Comparison of ENCODE assay signal across 21 cellular contexts in the genomic region with DNA sequence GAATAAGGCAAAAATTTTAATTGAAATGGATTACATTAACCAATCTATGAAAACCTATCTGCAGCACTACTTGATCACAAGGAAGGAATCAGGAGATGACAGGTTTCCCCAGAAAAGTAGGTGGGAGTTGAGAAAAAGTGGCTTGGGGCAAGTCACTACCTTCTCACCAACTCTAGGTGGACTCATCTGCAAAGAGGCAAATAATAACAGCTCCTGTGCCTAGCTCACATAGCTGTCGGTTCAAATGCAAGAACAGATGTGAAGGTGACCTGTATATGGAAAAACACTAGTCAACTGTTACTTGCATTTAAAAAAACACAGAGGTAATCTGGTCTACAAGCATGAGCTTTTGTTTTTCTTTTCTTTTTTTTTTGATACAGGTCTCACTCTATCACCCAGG.
DNase-seq lines count a peak whose midpoint lies in the region; ATAC-seq and TF ChIP-seq lines count a peak whose summit lies in the region.
"Had no signal": no experiment of that assay in that cellular context is flagged by ENCODE, and none has a peak within 500 bp of the region (broad histone marks: within the 10 kb centered on the region; RNA-seq: fewer than 3 reads in every experiment).

No MANE protein-coding gene starts in this region.

- H2AFZ ChIP-seq in H9 (ENCODE audit: low read length), result no peak overlapping the region

- no peak overlapping the region for H3T11ph ChIP-seq in H9 (ENCODE audit: low read length)

- no peak overlapping the region for H3K27ac ChIP-seq in H9 (ENCODE audit: insufficient read length, low read depth, low read length)
- H3K27ac ChIP-seq in foreskin keratinocyte, result no peak overlapping the region
- H3K27ac ChIP-seq: BLaER1 treated with 17β-estradiol and CSF1 and Interleukin-3, amounts not matched to agents 10 nM and 100 nM; prostate gland; tibial artery had no signal

- H3K23ac ChIP-seq in H9 (ENCODE audit: insufficient read length, low read depth, low read length), result no peak overlapping the region

- WGBS in H9 (ENCODE audit: extremely low coverage, insufficient read length, low lambda C conversion rate), result no CpG with 5 or more reads among the region's 1 CpG

- H3K9me3 Mint-ChIP-seq in H9, result no peaks in the 10 kb centered on the region
- peaks cover 0 to 7% (median 0%) of the 10 kb centered on the region in 6 donors for H3K9me3 Mint-ChIP-seq in immature natural killer cell
- H3K9me3 Mint-ChIP-seq: activated naive CD4-positive, alpha-beta T cell treated with anti-CD3 and anti-CD28 coated beads for 36 hours; memory B cell; natural killer cell treated with Interleukin-12 subunit alpha and Interleukin-12 subunit beta and Interleukin-15 and Interleukin-18, amount 100 ng/mL, for 72 hours had no signal

- H3K18ac ChIP-seq in H9 (ENCODE audit: insufficient read length, low read depth, low read length), result no peak overlapping the region

- ATAC-seq in foreskin keratinocyte, result no peak
- ATAC-seq in GM21737 (IDR thresholded peaks at IDR 0.05; ENCODE audit: unreplicated experiment), result no peak
- ATAC-seq: natural killer cell treated with Interleukin-12 subunit alpha and Interleukin-12 subunit beta and Interleukin-15 and Interleukin-18, amount 100 ng/mL, for 72 hours; Panc1 had no signal

- peak; percentile 26 for TF ChIP-seq CTCF in GM12864 (IDR thresholded peaks at IDR 0.05; ENCODE audit: low read depth, low read length, missing control alignments)
- TF ChIP-seq CTCF in H9 (conservative IDR thresholded peaks at IDR 0.05), result peak; percentile 47
- peak; percentile 35 for TF ChIP-seq CTCF in foreskin keratinocyte (conservative IDR thresholded peaks at IDR 0.05)

- no peak overlapping the region for H3K4me2 ChIP-seq in H9 (ENCODE audit: insufficient read depth, insufficient read length, low read length)
- H3K4me2 ChIP-seq: BLaER1 treated with 17β-estradiol and CSF1 and Interleukin-3, amounts not matched to agents 10 nM and 100 nM had no signal

- no peak overlapping the region for H3K9ac ChIP-seq in H9 (ENCODE audit: extremely low read depth, insufficient read length, low read length)
- H3K9ac ChIP-seq: BLaER1 treated with 17β-estradiol and CSF1 and Interleukin-3, amounts not matched to agents 10 nM and 100 nM had no signal

- no peak overlapping the region for H4K8ac ChIP-seq in H9 (replicated peaks; ENCODE audit: insufficient read length, low read depth, low read length)

- H3K23me2 ChIP-seq in H9 (ENCODE audit: insufficient read length, low read depth, low read length, poor library complexity, severe bottlenecking), result no peaks in the 10 kb centered on the region

- H3K14ac ChIP-seq in H9 (ENCODE audit: insufficient read depth, low read length), result no peak overlapping the region

- H3K27me3 Mint-ChIP-seq in H9 (ENCODE audit: low read depth), result no peaks in the 10 kb centered on the region
- peaks cover 0 to 3% (median 0%) of the 10 kb centered on the region in 3 donors for H3K27me3 Mint-ChIP-seq in immature natural killer cell (ENCODE audit: low read depth in 3 of 3)

- no peaks in the 10 kb centered on the region for H3K79me1 ChIP-seq in H9 (ENCODE audit: insufficient read depth, low read depth, low read length, poor library complexity, severe bottlenecking)

- H3K4me1 Mint-ChIP-seq in H9 (peaks cover 4 to 7% of the 10 kb centered on the region in 2 experiments), immature natural killer cell (no peaks in the 10 kb centered on the region)
- H3K4me1 Mint-ChIP-seq: memory B cell had no signal

- no peak overlapping the region for H4K5ac ChIP-seq in H9 (ENCODE audit: insufficient read length, low read depth, low read length)

- no peak overlapping the region for H2BK12ac ChIP-seq in H9 (ENCODE audit: insufficient read length, low read depth, low read length)

- H3K4me3 Mint-ChIP-seq in H9 (no peak overlapping the region), immature natural killer cell (no peak overlapping the region)
- H3K4me3 Mint-ChIP-seq: activated naive CD4-positive, alpha-beta T cell treated with anti-CD3 and anti-CD28 coated beads for 36 hours; memory B cell; natural killer cell treated with Interleukin-12 subunit alpha and Interleukin-12 subunit beta and Interleukin-15 and Interleukin-18, amount 100 ng/mL, for 72 hours had no signal

- no peaks in the 10 kb centered on the region for H4K20me1 ChIP-seq in H9 (ENCODE audit: control insufficient read depth, insufficient read depth, insufficient read length)
- H4K20me1 ChIP-seq: BLaER1 treated with 17β-estradiol and CSF1 and Interleukin-3, amounts not matched to agents 10 nM and 100 nM had no signal

- no peak overlapping the region for H3K4me3 ChIP-seq in GM12864 (ENCODE audit: low read depth, low read length)
- H3K4me3 ChIP-seq: BLaER1 treated with 17β-estradiol and CSF1 and Interleukin-3, amounts not matched to agents 10 nM and 100 nM; prostate gland; tibial artery had no signal

- no peaks in the 10 kb centered on the region for H3K36me3 Mint-ChIP-seq in H9 (ENCODE audit: insufficient read depth in 1 of 3, low read depth in 3 of 3)
- no peaks in the 10 kb centered on the region for H3K36me3 Mint-ChIP-seq in immature natural killer cell
- H3K36me3 Mint-ChIP-seq: memory B cell; natural killer cell treated with Interleukin-12 subunit alpha and Interleukin-12 subunit beta and Interleukin-15 and Interleukin-18, amount 100 ng/mL, for 72 hours had no signal

- no peak overlapping the region for H4K91ac ChIP-seq in H9 (ENCODE audit: insufficient read length, low read depth, low read length)

- H2BK5ac ChIP-seq in H9 (ENCODE audit: insufficient read length, low read length), result no peak overlapping the region

- no peak overlapping the region for H2BK20ac ChIP-seq in H9 (ENCODE audit: low read depth, low read length, poor library complexity, severe bottlenecking)

- H3K79me2 ChIP-seq in H9 (ENCODE audit: insufficient read depth, low read length), result no peaks in the 10 kb centered on the region

- H3K27me3 ChIP-seq in H9 (ENCODE audit: insufficient read depth, low read length) (no peaks in the 10 kb centered on the region), foreskin keratinocyte (peaks cover 2% of the 10 kb centered on the region)
- H3K27me3 ChIP-seq: BLaER1 treated with 17β-estradiol and CSF1 and Interleukin-3, amounts not matched to agents 10 nM and 100 nM; tibial artery had no signal

- H3K27ac Mint-ChIP-seq in H9 (no peak overlapping the region), immature natural killer cell (no peak overlapping the region)
- H3K27ac Mint-ChIP-seq: activated naive CD4-positive, alpha-beta T cell treated with anti-CD3 and anti-CD28 coated beads for 36 hours; memory B cell; natural killer cell treated with Interleukin-12 subunit alpha and Interleukin-12 subunit beta and Interleukin-15 and Interleukin-18, amount 100 ng/mL, for 72 hours had no signal

- H3K9me3 ChIP-seq in H9 (ENCODE audit: control insufficient read depth, low read depth, low read length), result no peaks in the 10 kb centered on the region
- H3K9me3 ChIP-seq: BLaER1 treated with 17β-estradiol and CSF1 and Interleukin-3, amounts not matched to agents 10 nM and 100 nM; prostate gland; tibial artery had no signal

- no peak overlapping the region for H2BK120ac ChIP-seq in H9 (ENCODE audit: low read depth, low read length, poor library complexity, severe bottlenecking)

- no peak overlapping the region for H2BK15ac ChIP-seq in H9 (ENCODE audit: low read depth, low read length)

- DNase-seq in GM12864 (ENCODE audit: low read depth) (no peak), H9 (no peak), RPMI7951 (ENCODE audit: low read depth) (peak; percentile 6), foreskin keratinocyte (no peak), immature natural killer cell (no peak), NCI-H2029 treated with DMSO at 0.1 percent for 48 hours (lab: John Stamatoyannopoulos, UW) (no peak)
- DNase-seq: activated CD4-positive, alpha-beta T cell treated with anti-CD3 and anti-CD28 coated beads, Interleukin-2, amount 50 U/mL, for 48 hours; activated naive CD4-positive, alpha-beta T cell treated with anti-CD3 and anti-CD28 coated beads for 36 hours; head of caudate nucleus; islet precursor cell; MV-4-11; NCI-H2081; NCI-H526; stimulated activated naive CD4-positive, alpha-beta T cell; tibial artery had no signal

- H3K56ac ChIP-seq in H9 (ENCODE audit: insufficient read length, low read depth, low read length), result no peak overlapping the region

- no peak overlapping the region for H3K4ac ChIP-seq in H9 (ENCODE audit: low read depth, low read length)

- no peaks in the 10 kb centered on the region; the same call in 1 of the 2 replicates for H3K4me1 ChIP-seq in H9 (ENCODE audit: insufficient read depth, low read length)
- H3K4me1 ChIP-seq in foreskin keratinocyte, result no peaks in the 10 kb centered on the region
- H3K4me1 ChIP-seq: BLaER1 treated with 17β-estradiol and CSF1 and Interleukin-3, amounts not matched to agents 10 nM and 100 nM; prostate gland; tibial artery had no signal

- no peak overlapping the region for H2AK5ac ChIP-seq in H9 (ENCODE audit: insufficient read length, low read length)
